In genomic region chr14:70660967-70661871, GRCh38 we compare ENCODE assay signal across 8 cellular contexts. TPM values are rescaled to one million over a fixed set of nuclear protein-coding genes. Genes with fewer than 3 reads are reported as not detected.
DNase-seq lines count a peak whose midpoint lies in the region; ATAC-seq and TF ChIP-seq lines count a peak whose summit lies in the region.

No MANE protein-coding gene starts in this region.

- H3K36me3 ChIP-seq in HAP-1 (replicated peaks), result no peaks in the 10 kb centered on the region

- peak overlapping the region; percentile 95 for H3K27ac Mint-ChIP-seq in WTC11
- peak overlapping the region; percentile 95 for H3K27ac Mint-ChIP-seq in stimulated activated naive CD8-positive, alpha-beta T cell treated with anti-CD3 and anti-CD28 coated beads, Interleukin-15, Interleukin-2, amounts not matched to agents 100 ng/mL and 50 ng/mL, for 24 hours

- ATAC-seq in WTC11, result peak; percentile 9; the same call in 1 of the 2 replicates
- ATAC-seq in GM18861 (IDR thresholded peaks at IDR 0.05; ENCODE audit: unreplicated experiment), result no peak

- H3K4me3 Mint-ChIP-seq in WTC11, result no peak overlapping the region
- peak overlapping the region; percentile 75 for H3K4me3 Mint-ChIP-seq in stimulated activated naive CD8-positive, alpha-beta T cell treated with anti-CD3 and anti-CD28 coated beads, Interleukin-15, Interleukin-2, amounts not matched to agents 100 ng/mL and 50 ng/mL, for 24 hours

- H3K9me3 ChIP-seq in HAP-1, result no peaks in the 10 kb centered on the region

- in situ Hi-C loops in HAP-1 (cut with MboI; ENCODE audit: low sequenced_read_pairs), result no loop called here

- POLR2A ChIA-PET in WTC11 (lab: Charles Lee), result no interaction called here

- DNase-seq in DMS53 (lab: John Stamatoyannopoulos, UW) (peak; percentile 16), DMS53 treated with DMSO at 0.1 percent for 48 hours (lab: John Stamatoyannopoulos, UW; ENCODE audit: unreplicated experiment) (no peak), WTC11 (ENCODE audit: low spot score) (no peak), cerebellum (ENCODE audit: low spot score) (peak; percentile 11), SHP77 treated with DMSO at 0.1 percent for 48 hours (lab: John Stamatoyannopoulos, UW) (no peak), HAP-1 (ENCODE audit: low spot score in 2 of 2) (no peak)

- no peak for TF ChIP-seq CTCF in WTC11 (IDR thresholded peaks at IDR 0.05)

- no peaks in the 10 kb centered on the region for H3K9me3 Mint-ChIP-seq in WTC11
- H3K9me3 Mint-ChIP-seq in stimulated activated naive CD8-positive, alpha-beta T cell treated with anti-CD3 and anti-CD28 coated beads, Interleukin-15, Interleukin-2, amounts not matched to agents 100 ng/mL and 50 ng/mL, for 24 hours, result no peaks in the 10 kb centered on the region

- CTCF ChIA-PET in WTC11 (lab: Charles Lee), result interaction anchor here (0.7 kb wide), 1 partner anchor 14 kb away, joined by 4 read pairs; no protein-coding TSS in a partner anchor

- H3K4me3 ChIP-seq in HAP-1, result no peak overlapping the region

- H3K4me1 Mint-ChIP-seq in WTC11, result peaks cover 93% of the 10 kb centered on the region
- peaks cover 93% of the 10 kb centered on the region for H3K4me1 Mint-ChIP-seq in stimulated activated naive CD8-positive, alpha-beta T cell treated with anti-CD3 and anti-CD28 coated beads, Interleukin-15, Interleukin-2, amounts not matched to agents 100 ng/mL and 50 ng/mL, for 24 hours (ENCODE audit: low read depth)

- H3K27me3 Mint-ChIP-seq in WTC11 (ENCODE audit: low read depth), result no peaks in the 10 kb centered on the region
- no peaks in the 10 kb centered on the region for H3K27me3 Mint-ChIP-seq in stimulated activated naive CD8-positive, alpha-beta T cell treated with anti-CD3 and anti-CD28 coated beads, Interleukin-15, Interleukin-2, amounts not matched to agents 100 ng/mL and 50 ng/mL, for 24 hours

- no peaks in the 10 kb centered on the region for H3K27me3 ChIP-seq in HAP-1 (ENCODE audit: low read depth)

- peaks cover 6% of the 10 kb centered on the region; the same call in 1 of the 2 replicates for H3K4me1 ChIP-seq in HAP-1

- H3K36me3 Mint-ChIP-seq in WTC11, result peaks cover 25% of the 10 kb centered on the region
- peaks cover 7% of the 10 kb centered on the region for H3K36me3 Mint-ChIP-seq in stimulated activated naive CD8-positive, alpha-beta T cell treated with anti-CD3 and anti-CD28 coated beads, Interleukin-15, Interleukin-2, amounts not matched to agents 100 ng/mL and 50 ng/mL, for 24 hours (ENCODE audit: low read depth)

TF ChIP-seq in WTC11, 78 proteins besides CTCF, POLR2A, EP300 and RAD21:
- no peak for TF ChIP-seq ZNF232 (CRISPR knock-in tag; IDR thresholded peaks at IDR 0.05)
- no peak for TF ChIP-seq ZBTB21 (CRISPR knock-in tag; IDR thresholded peaks at IDR 0.05; ENCODE audit: borderline replicate concordance)
- no peak for TF ChIP-seq TP53 (CRISPR knock-in tag; IDR thresholded peaks at IDR 0.05)
- TF ChIP-seq MAX (CRISPR knock-in tag; IDR thresholded peaks at IDR 0.05), result no peak
- TF ChIP-seq ERG (CRISPR knock-in tag; IDR thresholded peaks at IDR 0.05), result no peak
- no peak for TF ChIP-seq SOX15 (CRISPR knock-in tag; IDR thresholded peaks at IDR 0.05)
- TF ChIP-seq MYBL2 (CRISPR knock-in tag; IDR thresholded peaks at IDR 0.05), result no peak
- TF ChIP-seq ZNF317 (CRISPR knock-in tag; IDR thresholded peaks at IDR 0.05; ENCODE audit: borderline replicate concordance, low read depth), result no peak
- TF ChIP-seq ZBTB43 (CRISPR knock-in tag; IDR thresholded peaks at IDR 0.05), result no peak
- no peak for TF ChIP-seq STAT6 (CRISPR knock-in tag; conservative IDR thresholded peaks at IDR 0.05; ENCODE audit: low read depth)
- TF ChIP-seq GTF2I (CRISPR knock-in tag; conservative IDR thresholded peaks at IDR 0.05), result no peak

RNA-seq across cellular contexts. Expression of gene TTC9, which starts 19.5 kb away (rescaled TPM):
- 21.4 to 26.2 TPM (median 22.5 TPM) in 3 replicates for total RNA-seq in WTC11 (2021)
- total RNA-seq in cerebellum, result 15.5 TPM

Comparison
In these comparisons a context has a peak if more than half of its experiments do, and no peak if none do; other contexts are left out.
1. DNase-seq: peak in DMS53 (single experiment) and cerebellum (single experiment); none in DMS53 treated with DMSO at 0.1 percent for 48 hours (single experiment), WTC11 (single experiment), SHP77 treated with DMSO at 0.1 percent for 48 hours (single experiment) and HAP-1 (0 of 2).